1 cellular context compared by ENCODE assay signal in the genomic region with DNA sequence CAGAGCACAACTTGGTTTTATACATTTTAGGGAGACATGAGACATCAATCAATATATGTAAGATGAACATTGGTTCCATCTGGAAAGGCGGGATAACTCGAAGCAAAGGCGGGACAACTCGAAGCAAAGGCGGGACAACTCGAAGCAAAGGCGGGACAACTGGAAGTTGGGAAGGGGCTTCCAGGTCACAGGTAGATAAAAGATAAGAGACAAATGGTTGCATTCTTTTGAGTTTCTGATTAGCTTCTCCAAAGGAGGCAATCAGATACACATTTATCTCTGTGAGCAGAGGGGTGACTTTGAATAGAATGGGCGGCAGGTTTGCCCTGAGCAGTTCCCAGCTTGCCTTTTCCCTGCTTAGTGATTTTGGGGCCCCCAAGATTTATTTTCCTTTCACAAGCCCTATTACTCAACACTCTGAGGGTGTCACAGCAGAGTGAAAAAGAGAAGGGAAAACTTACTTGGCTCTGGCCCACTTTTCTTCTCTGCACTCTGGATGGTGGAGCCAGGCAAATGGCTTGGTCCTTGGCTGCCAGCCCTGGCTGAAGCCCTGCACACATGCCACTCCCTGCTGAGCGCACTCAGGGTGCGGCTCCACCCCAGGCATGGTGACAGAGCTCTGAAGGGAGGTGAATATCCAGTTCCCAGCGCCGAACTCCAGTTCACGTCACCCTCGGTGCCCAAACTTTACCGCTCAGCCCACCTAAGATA.
TF ChIP-seq lines count a peak whose summit lies in the region.

No MANE protein-coding gene starts in this region.

TF ChIP-seq in GM23338, 12 proteins besides CTCF, POLR2A, EP300 and RAD21 (continued from another document):
- TF ChIP-seq, protein P1, sequence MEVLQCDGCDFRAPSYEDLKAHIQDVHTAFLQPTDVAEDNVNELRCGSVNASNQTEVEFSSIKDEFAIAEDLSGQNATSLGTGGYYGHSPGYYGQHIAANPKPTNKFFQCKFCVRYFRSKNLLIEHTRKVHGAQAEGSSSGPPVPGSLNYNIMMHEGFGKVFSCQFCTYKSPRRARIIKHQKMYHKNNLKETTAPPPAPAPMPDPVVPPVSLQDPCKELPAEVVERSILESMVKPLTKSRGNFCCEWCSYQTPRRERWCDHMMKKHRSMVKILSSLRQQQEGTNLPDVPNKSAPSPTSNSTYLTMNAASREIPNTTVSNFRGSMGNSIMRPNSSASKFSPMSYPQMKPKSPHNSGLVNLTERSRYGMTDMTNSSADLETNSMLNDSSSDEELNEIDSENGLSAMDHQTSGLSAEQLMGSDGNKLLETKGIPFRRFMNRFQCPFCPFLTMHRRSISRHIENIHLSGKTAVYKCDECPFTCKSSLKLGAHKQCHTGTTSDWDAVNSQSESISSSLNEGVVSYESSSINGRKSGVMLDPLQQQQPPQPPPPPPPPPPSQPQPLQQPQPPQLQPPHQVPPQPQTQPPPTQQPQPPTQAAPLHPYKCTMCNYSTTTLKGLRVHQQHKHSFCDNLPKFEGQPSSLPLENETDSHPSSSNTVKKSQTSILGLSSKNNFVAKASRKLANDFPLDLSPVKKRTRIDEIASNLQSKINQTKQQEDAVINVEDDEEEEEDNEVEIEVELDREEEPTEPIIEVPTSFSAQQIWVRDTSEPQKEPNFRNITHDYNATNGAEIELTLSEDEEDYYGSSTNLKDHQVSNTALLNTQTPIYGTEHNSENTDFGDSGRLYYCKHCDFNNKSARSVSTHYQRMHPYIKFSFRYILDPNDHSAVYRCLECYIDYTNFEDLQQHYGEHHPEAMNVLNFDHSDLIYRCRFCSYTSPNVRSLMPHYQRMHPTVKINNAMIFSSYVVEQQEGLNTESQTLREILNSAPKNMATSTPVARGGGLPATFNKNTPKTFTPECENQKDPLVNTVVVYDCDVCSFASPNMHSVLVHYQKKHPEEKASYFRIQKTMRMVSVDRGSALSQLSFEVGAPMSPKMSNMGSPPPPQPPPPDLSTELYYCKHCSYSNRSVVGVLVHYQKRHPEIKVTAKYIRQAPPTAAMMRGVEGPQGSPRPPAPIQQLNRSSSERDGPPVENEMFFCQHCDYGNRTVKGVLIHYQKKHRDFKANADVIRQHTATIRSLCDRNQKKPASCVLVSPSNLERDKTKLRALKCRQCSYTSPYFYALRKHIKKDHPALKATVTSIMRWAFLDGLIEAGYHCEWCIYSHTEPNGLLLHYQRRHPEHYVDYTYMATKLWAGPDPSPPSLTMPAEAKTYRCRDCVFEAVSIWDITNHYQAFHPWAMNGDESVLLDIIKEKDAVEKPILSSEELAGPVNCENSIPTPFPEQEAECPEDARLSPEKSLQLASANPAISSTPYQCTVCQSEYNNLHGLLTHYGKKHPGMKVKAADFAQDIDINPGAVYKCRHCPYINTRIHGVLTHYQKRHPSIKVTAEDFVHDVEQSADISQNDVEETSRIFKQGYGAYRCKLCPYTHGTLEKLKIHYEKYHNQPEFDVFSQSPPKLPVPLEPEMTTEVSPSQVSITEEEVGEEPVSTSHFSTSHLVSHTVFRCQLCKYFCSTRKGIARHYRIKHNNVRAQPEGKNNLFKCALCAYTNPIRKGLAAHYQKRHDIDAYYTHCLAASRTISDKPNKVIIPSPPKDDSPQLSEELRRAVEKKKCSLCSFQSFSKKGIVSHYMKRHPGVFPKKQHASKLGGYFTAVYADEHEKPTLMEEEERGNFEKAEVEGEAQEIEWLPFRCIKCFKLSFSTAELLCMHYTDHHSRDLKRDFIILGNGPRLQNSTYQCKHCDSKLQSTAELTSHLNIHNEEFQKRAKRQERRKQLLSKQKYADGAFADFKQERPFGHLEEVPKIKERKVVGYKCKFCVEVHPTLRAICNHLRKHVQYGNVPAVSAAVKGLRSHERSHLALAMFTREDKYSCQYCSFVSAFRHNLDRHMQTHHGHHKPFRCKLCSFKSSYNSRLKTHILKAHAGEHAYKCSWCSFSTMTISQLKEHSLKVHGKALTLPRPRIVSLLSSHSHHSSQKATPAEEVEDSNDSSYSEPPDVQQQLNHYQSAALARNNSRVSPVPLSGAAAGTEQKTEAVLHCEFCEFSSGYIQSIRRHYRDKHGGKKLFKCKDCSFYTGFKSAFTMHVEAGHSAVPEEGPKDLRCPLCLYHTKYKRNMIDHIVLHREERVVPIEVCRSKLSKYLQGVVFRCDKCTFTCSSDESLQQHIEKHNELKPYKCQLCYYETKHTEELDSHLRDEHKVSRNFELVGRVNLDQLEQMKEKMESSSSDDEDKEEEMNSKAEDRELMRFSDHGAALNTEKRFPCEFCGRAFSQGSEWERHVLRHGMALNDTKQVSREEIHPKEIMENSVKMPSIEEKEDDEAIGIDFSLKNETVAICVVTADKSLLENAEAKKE (CRISPR knock-in tag; IDR thresholded peaks at IDR 0.05), result no peak
- no peak for TF ChIP-seq NANOG (IDR thresholded peaks at IDR 0.05; ENCODE audit: borderline replicate concordance)
- no peak for TF ChIP-seq ZNF114 (CRISPR knock-in tag; IDR thresholded peaks at IDR 0.05)
- TF ChIP-seq JUNB (IDR thresholded peaks at IDR 0.05; ENCODE audit: unreplicated experiment), result no peak
- no peak for TF ChIP-seq EZH2 (IDR thresholded peaks at IDR 0.05; ENCODE audit: low read depth, unreplicated experiment)
- TF ChIP-seq STAT1 (IDR thresholded peaks at IDR 0.05; ENCODE audit: unreplicated experiment), result no peak
- TF ChIP-seq POLR2AphosphoS5 (IDR thresholded peaks at IDR 0.05; ENCODE audit: low read depth), result no peak
- no peak for TF ChIP-seq ZNF331 (CRISPR knock-in tag; IDR thresholded peaks at IDR 0.05; ENCODE audit: low read depth)
- TF ChIP-seq, protein P2, sequence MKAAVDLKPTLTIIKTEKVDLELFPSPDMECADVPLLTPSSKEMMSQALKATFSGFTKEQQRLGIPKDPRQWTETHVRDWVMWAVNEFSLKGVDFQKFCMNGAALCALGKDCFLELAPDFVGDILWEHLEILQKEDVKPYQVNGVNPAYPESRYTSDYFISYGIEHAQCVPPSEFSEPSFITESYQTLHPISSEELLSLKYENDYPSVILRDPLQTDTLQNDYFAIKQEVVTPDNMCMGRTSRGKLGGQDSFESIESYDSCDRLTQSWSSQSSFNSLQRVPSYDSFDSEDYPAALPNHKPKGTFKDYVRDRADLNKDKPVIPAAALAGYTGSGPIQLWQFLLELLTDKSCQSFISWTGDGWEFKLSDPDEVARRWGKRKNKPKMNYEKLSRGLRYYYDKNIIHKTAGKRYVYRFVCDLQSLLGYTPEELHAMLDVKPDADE (IDR thresholded peaks at IDR 0.05), result no peak
- TF ChIP-seq EZH2phosphoT487 (IDR thresholded peaks at IDR 0.05; ENCODE audit: unreplicated experiment), result no peak
